Comparison of ENCODE assay signal across 1 cellular context in genomic region chr7:47762746-47763062, GRCh38.
TF ChIP-seq lines count a peak whose summit lies in the region.

No MANE protein-coding gene starts in this region.

TF ChIP-seq in HepG2, 621 proteins besides CTCF, POLR2A, EP300 and RAD21 (continued from another document and continues in another):
- peak; percentile 86; the same call in 1 of the 2 replicates for TF ChIP-seq ZC3H4 (CRISPR knock-in tag; IDR thresholded peaks at IDR 0.05; ENCODE audit: borderline replicate concordance)
- TF ChIP-seq ZNF235 (CRISPR knock-in tag; IDR thresholded peaks at IDR 0.05; ENCODE audit: borderline replicate concordance) = no peak
- peak; percentile 86; the same call in 1 of the 2 replicates for TF ChIP-seq ZNF333 (CRISPR knock-in tag; IDR thresholded peaks at IDR 0.05; ENCODE audit: borderline replicate concordance)
- TF ChIP-seq MNT (IDR thresholded peaks at IDR 0.05) = no peak
- TF ChIP-seq ZNF687 (CRISPR knock-in tag; IDR thresholded peaks at IDR 0.05) = peak; percentile 96; the same call in 1 of the 2 replicates
- no peak for TF ChIP-seq REXO4 (CRISPR knock-in tag; IDR thresholded peaks at IDR 0.05; ENCODE audit: borderline replicate concordance)
- TF ChIP-seq ZNF343 (CRISPR knock-in tag; IDR thresholded peaks at IDR 0.05) = no peak
- no peak for TF ChIP-seq MXI1 (IDR thresholded peaks at IDR 0.05; ENCODE audit: borderline replicate concordance, low read depth, low read length)
- no peak for TF ChIP-seq ZNF275 (CRISPR knock-in tag; IDR thresholded peaks at IDR 0.05; ENCODE audit: borderline replicate concordance)
- TF ChIP-seq ZNF256 (CRISPR knock-in tag; conservative IDR thresholded peaks at IDR 0.05) = no peak
- TF ChIP-seq AGO2 (optimal IDR thresholded peaks at IDR 0.05; ENCODE audit: low read depth, low read length) = no peak
- no peak for TF ChIP-seq ZNF615 (CRISPR knock-in tag; IDR thresholded peaks at IDR 0.05; ENCODE audit: borderline replicate concordance)
- TF ChIP-seq MXD4 (CRISPR knock-in tag; IDR thresholded peaks at IDR 0.05) = no peak
- TF ChIP-seq PAF1 (CRISPR knock-in tag; IDR thresholded peaks at IDR 0.05) = 0 out of 2 replicates have a peak, but pooled peaks have one; percentile 18
- TF ChIP-seq SMC3 (IDR thresholded peaks at IDR 0.05; ENCODE audit: low read length) = no peak
- no peak for TF ChIP-seq REL (CRISPR knock-in tag; conservative IDR thresholded peaks at IDR 0.05)
- TF ChIP-seq EHMT2 (IDR thresholded peaks at IDR 0.05; ENCODE audit: borderline replicate concordance, low read depth, low read length) = no peak
- TF ChIP-seq ZNF749 (CRISPR knock-in tag; IDR thresholded peaks at IDR 0.05; ENCODE audit: borderline replicate concordance) = no peak
- TF ChIP-seq MBNL3 (CRISPR knock-in tag; conservative IDR thresholded peaks at IDR 0.05) = no peak
- TF ChIP-seq RXRB (CRISPR knock-in tag; IDR thresholded peaks at IDR 0.05; ENCODE audit: borderline replicate concordance) = no peak
- no peak for TF ChIP-seq RFXANK (CRISPR knock-in tag; IDR thresholded peaks at IDR 0.05)
- no peak for TF ChIP-seq ZNF883 (CRISPR knock-in tag; IDR thresholded peaks at IDR 0.05; ENCODE audit: not compliant biosample characterization)
- TF ChIP-seq RBFOX2 (IDR thresholded peaks at IDR 0.05; ENCODE audit: low read depth, low read length) = 0 out of 2 replicates have a peak, but pooled peaks have one; percentile 32
- TF ChIP-seq ZKSCAN5 (CRISPR knock-in tag; IDR thresholded peaks at IDR 0.05) = no peak
- TF ChIP-seq NR2F2 (IDR thresholded peaks at IDR 0.05; ENCODE audit: borderline replicate concordance, low read depth) = no peak
- 0 out of 2 replicates have a peak, but pooled peaks have one; percentile 2 for TF ChIP-seq ZNF547 (CRISPR knock-in tag; IDR thresholded peaks at IDR 0.05)
- no peak for TF ChIP-seq ZFX (CRISPR knock-in tag; IDR thresholded peaks at IDR 0.05; ENCODE audit: low read depth)
- no peak for TF ChIP-seq ZNF558 (CRISPR knock-in tag; IDR thresholded peaks at IDR 0.05; ENCODE audit: borderline replicate concordance)
- TF ChIP-seq SP4 (CRISPR knock-in tag; IDR thresholded peaks at IDR 0.05) = peak; percentile 27; the same call in 1 of the 2 replicates
- 0 out of 2 replicates have a peak, but pooled peaks have one; percentile 17 for TF ChIP-seq AHR (CRISPR knock-in tag; IDR thresholded peaks at IDR 0.05)
- peak; percentile 34 for TF ChIP-seq SRSF1 (optimal IDR thresholded peaks at IDR 0.05; ENCODE audit: low read depth, low read length)
- no peak for TF ChIP-seq MIXL1 (CRISPR knock-in tag; IDR thresholded peaks at IDR 0.05)
- TF ChIP-seq ZBTB42 (CRISPR knock-in tag; IDR thresholded peaks at IDR 0.05) = 0 out of 2 replicates have a peak, but pooled peaks have one; percentile 22
- no peak for TF ChIP-seq ZNF589 (CRISPR knock-in tag; conservative IDR thresholded peaks at IDR 0.05)
- TF ChIP-seq GLMP (CRISPR knock-in tag; IDR thresholded peaks at IDR 0.05; ENCODE audit: borderline replicate concordance) = no peak
- no peak for TF ChIP-seq ZNF773 (CRISPR knock-in tag; IDR thresholded peaks at IDR 0.05; ENCODE audit: borderline replicate concordance)
- TF ChIP-seq ZFAT (CRISPR knock-in tag; conservative IDR thresholded peaks at IDR 0.05) = no peak
- TF ChIP-seq POLR2AphosphoS2 (IDR thresholded peaks at IDR 0.05; ENCODE audit: low read depth, low read length) = no peak
- no peak for TF ChIP-seq ZNF383 (CRISPR knock-in tag; IDR thresholded peaks at IDR 0.05; ENCODE audit: borderline replicate concordance)
- TF ChIP-seq HMGXB3 (CRISPR knock-in tag; IDR thresholded peaks at IDR 0.05; ENCODE audit: borderline replicate concordance) = no peak
- no peak for TF ChIP-seq CCAR2 (optimal IDR thresholded peaks at IDR 0.05; ENCODE audit: low read depth, low read length)
- 0 out of 2 replicates have a peak, but pooled peaks have one; percentile 55 for TF ChIP-seq ZNF670 (CRISPR knock-in tag; IDR thresholded peaks at IDR 0.05; ENCODE audit: borderline replicate concordance)
- TF ChIP-seq FOXP4 (CRISPR knock-in tag; IDR thresholded peaks at IDR 0.05) = no peak
- TF ChIP-seq PHF8 (CRISPR knock-in tag; IDR thresholded peaks at IDR 0.05) = 0 out of 2 replicates have a peak, but pooled peaks have one; percentile 15
- no peak for TF ChIP-seq SPEN (CRISPR knock-in tag; IDR thresholded peaks at IDR 0.05; ENCODE audit: low read depth)
- peak; percentile 41 for TF ChIP-seq RBM22 (optimal IDR thresholded peaks at IDR 0.05; ENCODE audit: low read length)
- TF ChIP-seq PBX2 (CRISPR knock-in tag; IDR thresholded peaks at IDR 0.05) = no peak
- no peak for TF ChIP-seq THAP8 (CRISPR knock-in tag; IDR thresholded peaks at IDR 0.05; ENCODE audit: borderline replicate concordance)
